20 cellular contexts compared by ENCODE assay signal in genomic region chr12:124611559-124612391, GRCh38.
"Had no signal": no experiment of that assay in that cellular context is flagged by ENCODE, and none has a peak within 500 bp of the region (broad histone marks: within the 10 kb centered on the region; RNA-seq: fewer than 3 reads in every experiment).

No MANE protein-coding gene starts in this region.

- H3K9me3 Mint-ChIP-seq: activated naive CD4-positive, alpha-beta T cell treated with anti-CD3 and anti-CD28 coated beads, Interleukin-2, amount 10 ng/mL, durations not matched to agents 7 days and 5 days; activated naive CD8-positive, alpha-beta T cell treated with anti-CD3 and anti-CD28 coated beads, Interleukin-2, amount 50 U/mL, for 24 hours; activated T-helper 17 cell treated with anti-CD3 and anti-CD28 coated beads, Interleukin-2, amount 50 U/mL, for 72 hours; central memory CD8-positive, alpha-beta T cell; stimulated activated naive CD8-positive, alpha-beta T cell treated with anti-CD3 and anti-CD28 coated beads, Interleukin-15, Interleukin-2, amounts not matched to agents 100 ng/mL and 50 ng/mL, for 24 hours had no signal

- ATAC-seq: activated CD4-positive, alpha-beta T cell treated with anti-CD3 and anti-CD28 coated beads for 36 hours; activated CD8-positive, alpha-beta memory T cell treated with anti-CD3 and anti-CD28 coated beads, Interleukin-2, amount 10 ng/mL, durations not matched to agents 7 days and 5 days; activated naive CD8-positive, alpha-beta T cell treated with anti-CD3 and anti-CD28 coated beads, Interleukin-2, amount 50 U/mL, for 24 hours; activated T-helper 17 cell treated with anti-CD3 and anti-CD28 coated beads, Interleukin-2, amount 50 U/mL, for 72 hours; left lobe of liver; WTC11 had no signal

- H3K27ac Mint-ChIP-seq: activated CD4-positive, alpha-beta T cell treated with anti-CD3 and anti-CD28 coated beads for 36 hours; activated CD8-positive, alpha-beta memory T cell treated with anti-CD3 and anti-CD28 coated beads, Interleukin-2, amount 10 ng/mL, durations not matched to agents 7 days and 5 days; activated naive CD4-positive, alpha-beta T cell treated with anti-CD3 and anti-CD28 coated beads, Interleukin-2, amount 10 ng/mL, durations not matched to agents 7 days and 5 days; activated naive CD8-positive, alpha-beta T cell treated with anti-CD3 and anti-CD28 coated beads, Interleukin-2, amount 50 U/mL, for 24 hours; activated T-helper 17 cell treated with anti-CD3 and anti-CD28 coated beads, Interleukin-2, amount 50 U/mL, for 72 hours; stimulated activated naive CD8-positive, alpha-beta T cell treated with anti-CD3 and anti-CD28 coated beads, Interleukin-15, Interleukin-2, amounts not matched to agents 100 ng/mL and 50 ng/mL, for 24 hours; WTC11 had no signal

- H3K4me3 ChIP-seq: coronary artery, prostate gland, right atrium auricular region, upper lobe of left lung had no signal

- H3K36me3 ChIP-seq: brain microvascular endothelial cell, prostate gland, right atrium auricular region, upper lobe of left lung had no signal

- H3K4me3 Mint-ChIP-seq: activated CD4-positive, alpha-beta T cell treated with anti-CD3 and anti-CD28 coated beads for 36 hours; activated CD8-positive, alpha-beta memory T cell treated with anti-CD3 and anti-CD28 coated beads, Interleukin-2, amount 10 ng/mL, durations not matched to agents 7 days and 5 days; activated naive CD4-positive, alpha-beta T cell treated with anti-CD3 and anti-CD28 coated beads, Interleukin-2, amount 10 ng/mL, durations not matched to agents 7 days and 5 days; activated naive CD8-positive, alpha-beta T cell treated with anti-CD3 and anti-CD28 coated beads, Interleukin-2, amount 50 U/mL, for 24 hours; activated T-helper 17 cell treated with anti-CD3 and anti-CD28 coated beads, Interleukin-2, amount 50 U/mL, for 72 hours; central memory CD8-positive, alpha-beta T cell; stimulated activated naive CD8-positive, alpha-beta T cell treated with anti-CD3 and anti-CD28 coated beads, Interleukin-15, Interleukin-2, amounts not matched to agents 100 ng/mL and 50 ng/mL, for 24 hours; WTC11 had no signal

- H3K9me3 ChIP-seq: prostate gland, right atrium auricular region, upper lobe of left lung had no signal

- H3K27ac ChIP-seq: brain microvascular endothelial cell, coronary artery, right atrium auricular region had no signal

- DNase-seq: activated CD4-positive, alpha-beta T cell treated with anti-CD3 and anti-CD28 coated beads for 36 hours; activated CD4-positive, alpha-beta T cell treated with anti-CD3 and anti-CD28 coated beads, Interleukin-2, amount 50 U/mL, for 48 hours; activated CD8-positive, alpha-beta memory T cell treated with anti-CD3 and anti-CD28 coated beads, Interleukin-2, amount 10 ng/mL, durations not matched to agents 7 days and 5 days; activated naive CD4-positive, alpha-beta T cell treated with anti-CD3 and anti-CD28 coated beads, Interleukin-2, amount 10 ng/mL, durations not matched to agents 7 days and 5 days; activated naive CD8-positive, alpha-beta T cell treated with anti-CD3 and anti-CD28 coated beads, Interleukin-2, amount 50 U/mL, for 24 hours; activated T-cell treated with anti-CD3 and anti-CD28 coated beads, Interleukin-2, amount 50 U/mL, for 1 hour; brain microvascular endothelial cell; head of caudate nucleus; kidney; SW 1271; T-helper 2 cell; upper lobe of left lung had no signal

- H3K27me3 Mint-ChIP-seq: activated CD4-positive, alpha-beta T cell treated with anti-CD3 and anti-CD28 coated beads for 36 hours had no signal

- H3K27me3 ChIP-seq: brain microvascular endothelial cell, right atrium auricular region, upper lobe of left lung had no signal
